18 cellular contexts compared by ENCODE assay signal in genomic region chr4:86633854-86634253, GRCh38. TPM values are rescaled to one million over a fixed set of nuclear protein-coding genes. Genes with fewer than 3 reads are reported as not detected.
DNase-seq lines count a peak whose midpoint lies in the region; TF ChIP-seq lines count a peak whose summit lies in the region.
"Had no signal": no experiment of that assay in that cellular context is flagged by ENCODE, and none has a peak within 500 bp of the region (broad histone marks: within the 10 kb centered on the region; RNA-seq: fewer than 3 reads in every experiment).

No MANE protein-coding gene starts in this region.

- H3K4me2 ChIP-seq in KMS-11, result peak overlapping the region; percentile 96

- no peak overlapping the region for H3K9ac ChIP-seq in KMS-11
- H3K9ac ChIP-seq: GM23248 had no signal

- no peaks in the 10 kb centered on the region for H3K79me2 ChIP-seq in KMS-11 (ENCODE audit: insufficient read depth, low read depth)

- no peaks in the 10 kb centered on the region for H3K36me3 ChIP-seq in KMS-11 (ENCODE audit: insufficient read depth)

- H3K27me3 Mint-ChIP-seq in osteocyte (ENCODE audit: unreplicated experiment), result no peaks in the 10 kb centered on the region

- TF ChIP-seq CTCF in KMS-11 (conservative IDR thresholded peaks at IDR 0.05; ENCODE audit: low read depth, low read length) (no peak), astrocyte of the spinal cord (IDR thresholded peaks at IDR 0.05; ENCODE audit: low read depth, low read length) (no peak), fibroblast of villous mesenchyme (IDR thresholded peaks at IDR 0.05; ENCODE audit: insufficient read depth, low read depth, low read length) (no peak), osteocyte (IDR thresholded peaks at IDR 0.05) (no peak), RWPE1 (conservative IDR thresholded peaks at IDR 0.05; ENCODE audit: low read depth) (no peak)

- peak overlapping the region; percentile 61 for H3K4me3 Mint-ChIP-seq in osteocyte (ENCODE audit: unreplicated experiment)

- no peaks in the 10 kb centered on the region for H3K27me3 ChIP-seq in KMS-11 (ENCODE audit: insufficient read depth, low read depth)
- H3K27me3 ChIP-seq: BE2C had no signal

- peaks cover 4% of the 10 kb centered on the region for H3K9me3 Mint-ChIP-seq in osteocyte (ENCODE audit: unreplicated experiment)

- H4K20me1 ChIP-seq in KMS-11 (ENCODE audit: insufficient read depth), result no peaks in the 10 kb centered on the region

- CTCF ChIA-PET in RWPE1 (lab: Yijun Ruan, JAX), result no interaction called here

- DNase-seq in astrocyte of the spinal cord (ENCODE audit: low read depth, low spot score) (peak; percentile 25), fibroblast of villous mesenchyme (ENCODE audit: low read depth) (peak; percentile 58), osteocyte (ENCODE audit: extremely low spot score, unreplicated experiment) (no peak), RWPE1 (ENCODE audit: low spot score) (no peak), OCI-M2 (lab: John Stamatoyannopoulos, UW; ENCODE audit: unreplicated experiment) (no peak), glomerular visceral epithelial cell (ENCODE audit: extremely low spot score) (no peak), activated gamma-delta T cell treated with Interleukin-2 at 50 U/mL for 16 hours (no peak)
- DNase-seq: BE2C; CD4-positive, alpha-beta memory T cell; DMS79; GDM1; GM23248; KBM-7; NCI-H1105; NCI-H187; NCI-H446; SIG-M5 had no signal

- H3K4me1 ChIP-seq in KMS-11 (ENCODE audit: low read depth, poor library complexity, severe bottlenecking), result peaks cover 36% of the 10 kb centered on the region
- H3K4me1 ChIP-seq: BE2C had no signal

- H3K4me1 Mint-ChIP-seq in osteocyte (ENCODE audit: unreplicated experiment), result peaks cover 28% of the 10 kb centered on the region

- POLR2A ChIA-PET in RWPE1 (lab: Yijun Ruan, JAX; ENCODE audit: low non-redundant PET), result no interaction called here

- H3K36me3 Mint-ChIP-seq in osteocyte (ENCODE audit: unreplicated experiment), result peaks cover 16% of the 10 kb centered on the region

- H3K4me3 ChIP-seq in KMS-11 (IDR thresholded peaks at IDR 0.05; ENCODE audit: insufficient read depth, low read depth, low read length), result no peak overlapping the region
- no peak overlapping the region for H3K4me3 ChIP-seq in astrocyte of the spinal cord (ENCODE audit: low read depth, low read length)
- peak overlapping the region; percentile 32 for H3K4me3 ChIP-seq in fibroblast of villous mesenchyme (ENCODE audit: low read depth, low read length)
- H3K4me3 ChIP-seq: GM23248 had no signal

- in situ Hi-C loops in astrocyte of the spinal cord (cut with HindIII; ENCODE audit: low sequenced_read_pairs), result no loop called here

- H3K27ac Mint-ChIP-seq in osteocyte (ENCODE audit: unreplicated experiment), result peak overlapping the region; percentile 72

- peak overlapping the region; percentile 18; the same call in 1 of the 2 replicates for H3K27ac ChIP-seq in KMS-11
- H3K27ac ChIP-seq in RWPE1, result no peak overlapping the region
- H3K27ac ChIP-seq: GM23248 had no signal

- H2AFZ ChIP-seq in KMS-11 (ENCODE audit: low read depth), result no peak overlapping the region
- H2AFZ ChIP-seq: GM23248 had no signal

RNA-seq across cellular contexts. Expression of gene PTPN13, which starts 39.7 kb away (rescaled TPM):
- 68.3 and 73.0 TPM in 2 replicates for total RNA-seq in fibroblast of villous mesenchyme
- 55.7 and 56.0 TPM in 2 replicates for total RNA-seq in osteocyte

Comparison
In these comparisons a context has a peak if more than half of its experiments do, and no peak if none do; other contexts are left out.
1. DNase-seq: peak in astrocyte of the spinal cord (single experiment) and fibroblast of villous mesenchyme (single experiment); none in osteocyte (single experiment), RWPE1 (single experiment), OCI-M2 (single experiment), glomerular visceral epithelial cell (single experiment) and activated gamma-delta T cell treated with Interleukin-2 at 50 U/mL for 16 hours (single experiment).